In genomic region chr12:130066742-130067141, GRCh38 we compare ENCODE assay signal across 7 cellular contexts.
"Had no signal": no experiment of that assay in that cellular context is flagged by ENCODE, and none has a peak within 500 bp of the region (broad histone marks: within the 10 kb centered on the region; RNA-seq: fewer than 3 reads in every experiment).

No MANE protein-coding gene starts in this region.

- DNase-seq: IMR-90, KBM-7, KG1 had no signal

- H3K36me3 Mint-ChIP-seq: IgD-negative memory B cell had no signal

- H3K27ac Mint-ChIP-seq: IgD-negative memory B cell had no signal

- H3K4me3 Mint-ChIP-seq: IgD-negative memory B cell had no signal

- H3K4me3 ChIP-seq: K562 had no signal

- H3K27me3 Mint-ChIP-seq: IgD-negative memory B cell had no signal

- H3K27ac ChIP-seq: HL-60 had no signal

- ATAC-seq: HepG2, K562 had no signal
